Comparison of ENCODE assay signal across 1 cellular context in genomic region chr5:177455661-177456590, GRCh38.
TF ChIP-seq lines count a peak whose summit lies in the region.

No MANE protein-coding gene starts in this region.

TF ChIP-seq in H1, 55 proteins besides CTCF, POLR2A, EP300 and RAD21:
- peak; percentile 43; the same call in 1 of the 2 replicates for TF ChIP-seq TEAD4 (IDR thresholded peaks at IDR 0.05; ENCODE audit: low read depth, low read length)
- TF ChIP-seq JUND (IDR thresholded peaks at IDR 0.05; ENCODE audit: low read length) = peak; percentile 18; the same call in 1 of the 2 replicates
- peak; percentile 32; the same call in 1 of the 2 replicates for TF ChIP-seq CREB1 (IDR thresholded peaks at IDR 0.05)
- peak; percentile 79 for TF ChIP-seq TAF7 (optimal IDR thresholded peaks at IDR 0.05; ENCODE audit: borderline replicate concordance, low read depth, low read length)
- TF ChIP-seq CHD7 (IDR thresholded peaks at IDR 0.05; ENCODE audit: insufficient replicate concordance, low read length) = peak; percentile 23
- TF ChIP-seq USF2 (IDR thresholded peaks at IDR 0.05; ENCODE audit: low read length) = no peak
- no peak for TF ChIP-seq RNF2 (IDR thresholded peaks at IDR 0.05; ENCODE audit: borderline replicate concordance, low read depth, low read length, missing control alignments, poor library complexity, severe bottlenecking)
- no peak for TF ChIP-seq BRCA1 (IDR thresholded peaks at IDR 0.05; ENCODE audit: low read depth, low read length)
- TF ChIP-seq POLR2AphosphoS5 (IDR thresholded peaks at IDR 0.05; ENCODE audit: low read depth, low read length) = peak; percentile 81
- TF ChIP-seq SP1 (IDR thresholded peaks at IDR 0.05; ENCODE audit: low read depth, low read length) = 0 out of 2 replicates have a peak, but pooled peaks have one; percentile 45
- 0 out of 2 replicates have a peak, but pooled peaks have one; percentile 40 for TF ChIP-seq ATF3 (IDR thresholded peaks at IDR 0.05; ENCODE audit: insufficient read depth, low read depth, low read length)
- 0 out of 2 replicates have a peak, but pooled peaks have one; percentile 26 for TF ChIP-seq CHD2 (IDR thresholded peaks at IDR 0.05; ENCODE audit: low read length)
- TF ChIP-seq KDM4A (IDR thresholded peaks at IDR 0.05; ENCODE audit: low read depth, low read length, severe bottlenecking) = peak; percentile 8
- TF ChIP-seq SIRT6 (IDR thresholded peaks at IDR 0.05; ENCODE audit: low read length) = peak; percentile 53
- TF ChIP-seq YY1 (IDR thresholded peaks at IDR 0.05; ENCODE audit: low read depth, low read length) = 0 out of 2 replicates have a peak, but pooled peaks have one; percentile 40
- peak; percentile 73 for TF ChIP-seq ASH2L (IDR thresholded peaks at IDR 0.05; ENCODE audit: low read length)
- no peak for TF ChIP-seq ATF2 (IDR thresholded peaks at IDR 0.05; ENCODE audit: low read length)
- TF ChIP-seq SIX5 (IDR thresholded peaks at IDR 0.05; ENCODE audit: low read depth, low read length) = no peak
- TF ChIP-seq TBP (IDR thresholded peaks at IDR 0.05; ENCODE audit: low read depth, low read length) = 0 out of 2 replicates have a peak, but pooled peaks have one; percentile 24
- TF ChIP-seq EGR1 (IDR thresholded peaks at IDR 0.05; ENCODE audit: borderline replicate concordance, low read depth, low read length) = peak; percentile 91
- no peak for TF ChIP-seq RXRA (IDR thresholded peaks at IDR 0.05; ENCODE audit: insufficient read depth, low read depth, low read length)
